Comparison of ENCODE assay signal across 1 cellular context in genomic region chr1:197927908-197928665, GRCh38.
TF ChIP-seq lines count a peak whose summit lies in the region.

No MANE protein-coding gene starts in this region.

TF ChIP-seq in liver, 16 proteins besides CTCF, POLR2A, EP300 and RAD21 (continued from another document):
- TF ChIP-seq ZBTB33 (IDR thresholded peaks at IDR 0.05): no peak
- TF ChIP-seq SP1 (IDR thresholded peaks at IDR 0.05): peak; percentile 13
- peak in 1 of 2 donors; percentile 17 for TF ChIP-seq RXRA (IDR thresholded peaks at IDR 0.05)
